Comparison of ENCODE assay signal across 1 cellular context in genomic region chr9:124415102-124415851, GRCh38.
TF ChIP-seq lines count a peak whose summit lies in the region.

TSS of gene PSMB7 (minus strand) at chr9:124415442. CDS start at chr9:124415425, 17 bp downstream.

TF ChIP-seq in K562, 482 proteins besides CTCF, POLR2A, EP300 and RAD21 (continued from another document and continues in another):
- peak; percentile 37; the same call in 1 of the 2 replicates for TF ChIP-seq TEAD4 (IDR thresholded peaks at IDR 0.05; ENCODE audit: low read length)
- TF ChIP-seq TEAD4 (CRISPR knock-in tag; IDR thresholded peaks at IDR 0.05; ENCODE audit: borderline replicate concordance), result no peak
- TF ChIP-seq MLX (CRISPR knock-in tag; conservative IDR thresholded peaks at IDR 0.05), result no peak
- peak; percentile 94 for TF ChIP-seq SP1 (CRISPR knock-in tag; IDR thresholded peaks at IDR 0.05)
- TF ChIP-seq SMAD1 (IDR thresholded peaks at IDR 0.05; ENCODE audit: low read depth, low read length, partially characterized antibody), result peak; percentile 49
- TF ChIP-seq FOXK2 (conservative IDR thresholded peaks at IDR 0.05 in 1 of 2, IDR thresholded peaks at IDR 0.05 in 1 of 2; ENCODE audit: low read depth in 2 of 2), result peak; percentile 77 to 85
- no peak for TF ChIP-seq BCL6 (CRISPR knock-in tag; IDR thresholded peaks at IDR 0.05)
- TF ChIP-seq ZNF175 (CRISPR knock-in tag; IDR thresholded peaks at IDR 0.05; ENCODE audit: low read depth), result no peak
- TF ChIP-seq ZEB2 (IDR thresholded peaks at IDR 0.05), result no peak
- peak; percentile 65; the same call in 1 of the 2 replicates for TF ChIP-seq ZZZ3 (IDR thresholded peaks at IDR 0.05)
- TF ChIP-seq SNIP1 (IDR thresholded peaks at IDR 0.05; ENCODE audit: low read depth), result peak; percentile 95
- no peak for TF ChIP-seq NR0B1 (IDR thresholded peaks at IDR 0.05; ENCODE audit: partially characterized antibody)
- 0 out of 2 replicates have a peak, but pooled peaks have one; percentile 25 for TF ChIP-seq FOSL1 (tag; conservative IDR thresholded peaks at IDR 0.05)
- peak; percentile 92 for TF ChIP-seq HDAC2 (IDR thresholded peaks at IDR 0.05)
- peak; percentile 90 for TF ChIP-seq VEZF1 (CRISPR knock-in tag; IDR thresholded peaks at IDR 0.05)
- TF ChIP-seq ZNF431 (CRISPR knock-in tag; IDR thresholded peaks at IDR 0.05), result no peak
- 0 out of 2 replicates have a peak, but pooled peaks have one; percentile 46 for TF ChIP-seq RREB1 (CRISPR knock-in tag; IDR thresholded peaks at IDR 0.05)
- no peak for TF ChIP-seq BRCA1 (IDR thresholded peaks at IDR 0.05)
- no peak for TF ChIP-seq BRCA1 (CRISPR knock-in tag; IDR thresholded peaks at IDR 0.05)
- no peak for TF ChIP-seq LARP7 (IDR thresholded peaks at IDR 0.05)
- TF ChIP-seq YY1 (IDR thresholded peaks at IDR 0.05; ENCODE audit: borderline replicate concordance in 1 of 3, control insufficient read depth in 1 of 3, extremely low read depth in 1 of 3, insufficient read depth in 3 of 3, insufficient read length in 1 of 3, insufficient replicate concordance in 2 of 3, low read depth in 1 of 3, low read length in 2 of 3), result peak; percentile 67 to 96 (median 94)
- peak; percentile 74 for TF ChIP-seq MTA2 (IDR thresholded peaks at IDR 0.05; ENCODE audit: low read depth)
- TF ChIP-seq TCF7L2 (IDR thresholded peaks at IDR 0.05; ENCODE audit: low read depth, low read length), result no peak
- TF ChIP-seq ZNF639 (CRISPR knock-in tag; conservative IDR thresholded peaks at IDR 0.05 in 1 of 2, IDR thresholded peaks at IDR 0.05 in 1 of 2), result peak in 1 of 2 experiments; percentile 82; a peak in 2 of 4 replicates
- no peak for TF ChIP-seq ZBTB26 (CRISPR knock-in tag; IDR thresholded peaks at IDR 0.05)
- peak; percentile 100 for TF ChIP-seq NR2C1 (IDR thresholded peaks at IDR 0.05)
- peak; percentile 100 for TF ChIP-seq NR2C1 (tag; IDR thresholded peaks at IDR 0.05)
- TF ChIP-seq ZC3H11A (IDR thresholded peaks at IDR 0.05; ENCODE audit: low read depth, low read length), result 0 out of 2 replicates have a peak, but pooled peaks have one; percentile 18
- TF ChIP-seq ZBTB33 (CRISPR knock-in tag; IDR thresholded peaks at IDR 0.05), result peak; percentile 58; the same call in 1 of the 2 replicates
- TF ChIP-seq POLR2B (IDR thresholded peaks at IDR 0.05; ENCODE audit: low read depth, partially characterized antibody), result peak; percentile 81
- TF ChIP-seq ZHX1 (conservative IDR thresholded peaks at IDR 0.05; ENCODE audit: low read length), result no peak
- no peak for TF ChIP-seq DACH1 (IDR thresholded peaks at IDR 0.05; ENCODE audit: partially characterized antibody)
- TF ChIP-seq ZNF589 (CRISPR knock-in tag; IDR thresholded peaks at IDR 0.05; ENCODE audit: low read depth), result no peak
- no peak for TF ChIP-seq SMARCB1 (IDR thresholded peaks at IDR 0.05; ENCODE audit: insufficient read length, low read depth)
- no peak for TF ChIP-seq ZFP30 (CRISPR knock-in tag; IDR thresholded peaks at IDR 0.05; ENCODE audit: borderline replicate concordance)
- peak; percentile 24 for TF ChIP-seq GTF2B (IDR thresholded peaks at IDR 0.05; ENCODE audit: extremely low read depth, insufficient read length)
- TF ChIP-seq PHF8 (IDR thresholded peaks at IDR 0.05; ENCODE audit: borderline replicate concordance, low read length), result peak; percentile 94
- TF ChIP-seq RAD51 (IDR thresholded peaks at IDR 0.05; ENCODE audit: borderline replicate concordance, low read depth), result no peak
- no peak for TF ChIP-seq ZNF23 (CRISPR knock-in tag; IDR thresholded peaks at IDR 0.05)
- no peak for TF ChIP-seq FOXJ3 (CRISPR knock-in tag; IDR thresholded peaks at IDR 0.05)
- peak; percentile 43; the same call in 1 of the 2 replicates for TF ChIP-seq NCOR1 (IDR thresholded peaks at IDR 0.05)
- TF ChIP-seq ELF4 (CRISPR knock-in tag; IDR thresholded peaks at IDR 0.05), result no peak
- 0 out of 2 replicates have a peak, but pooled peaks have one; percentile 28 for TF ChIP-seq TRIM28 (IDR thresholded peaks at IDR 0.05)
- TF ChIP-seq PREB (CRISPR knock-in tag; IDR thresholded peaks at IDR 0.05), result no peak
